24 cellular contexts compared by ENCODE assay signal in genomic region chr16:3475604-3476375, GRCh38. TPM values are rescaled to one million over a fixed set of nuclear protein-coding genes. Genes with fewer than 3 reads are reported as not detected.
A peak's percentile ranks its signal among the peaks of the same experiment; 100 is the strongest.
DNase-seq lines count a peak whose midpoint lies in the region; ATAC-seq, FAIRE-seq and TF ChIP-seq lines count a peak whose summit lies in the region.
"Had no signal": no experiment of that assay in that cellular context is flagged by ENCODE, and none has a peak within 500 bp of the region (broad histone marks: within the 10 kb centered on the region; RNA-seq: fewer than 3 reads in every experiment).

No MANE protein-coding gene starts in this region.

- H3K9me3 ChIP-seq in HepG2 (ENCODE audit: low read length) (no peaks in the 10 kb centered on the region), right lobe of liver (no peaks in the 10 kb centered on the region), H1 (ENCODE audit: insufficient read depth in 2 of 2, low read depth in 1 of 2, low read length in 1 of 2) (no peaks in the 10 kb centered on the region)
- H3K9me3 ChIP-seq: left lung, sigmoid colon had no signal

- no peaks in the 10 kb centered on the region for H3K27me3 ChIP-seq in HepG2 (ENCODE audit: control insufficient read depth in 1 of 2, insufficient read depth in 2 of 2, low read length in 2 of 2)
- no peaks in the 10 kb centered on the region for H3K27me3 ChIP-seq in right lobe of liver
- H3K27me3 ChIP-seq in H1 (replicated peaks in 1 of 4; ENCODE audit: control insufficient read depth in 3 of 4, extremely low read depth in 1 of 4, insufficient read depth in 3 of 4, low read length in 3 of 4): no peaks in the 10 kb centered on the region
- H3K27me3 ChIP-seq: BLaER1, hepatocyte, left lung, sigmoid colon had no signal

- no peak overlapping the region for H3K56ac ChIP-seq in H1 (replicated peaks; ENCODE audit: insufficient read length, low read depth, low read length)

- no peak overlapping the region for H3K14ac ChIP-seq in H1 (ENCODE audit: insufficient read length)

- H3K9ac ChIP-seq in HepG2 (ENCODE audit: insufficient read depth, low read depth, low read length): no peak overlapping the region
- H3K9ac ChIP-seq in H1 (replicated peaks in 1 of 4; ENCODE audit: extremely low read depth in 1 of 4, low read depth in 3 of 4, low read length in 3 of 4): no peak overlapping the region
- H3K9ac ChIP-seq: BLaER1 had no signal

- no peak overlapping the region for H2AFZ ChIP-seq in HepG2 (ENCODE audit: low read length)
- H2AFZ ChIP-seq in H1 (ENCODE audit: low read length): no peak overlapping the region
- H2AFZ ChIP-seq: hepatocyte had no signal

- H3K4me1 ChIP-seq in HepG2 (ENCODE audit: insufficient read depth, low read length) (peaks cover 7% of the 10 kb centered on the region), right lobe of liver (peaks cover 0 to 5% (median 0%) of the 10 kb centered on the region in 4 donors), H1 (replicated peaks in 1 of 4; ENCODE audit: control insufficient read depth in 3 of 4, insufficient read depth in 4 of 4, low read length in 3 of 4) (peaks cover 0 to under 1% (median under 1%) of the 10 kb centered on the region in 4 experiments; a peak in 2 of 7 replicates)
- H3K4me1 ChIP-seq: BLaER1, left lung had no signal

- H3K27ac ChIP-seq in HepG2 (ENCODE audit: extremely low read length, insufficient read depth, low read length) (no peak overlapping the region), right lobe of liver (no peak overlapping the region), H1 (ENCODE audit: low read depth, low read length) (no peak overlapping the region)
- H3K27ac ChIP-seq: BLaER1, hepatocyte, left lung, sigmoid colon, SK-N-MC had no signal

- H3K36me3 ChIP-seq in HepG2 (replicated peaks in 1 of 2; ENCODE audit: control insufficient read depth in 1 of 2, insufficient read depth in 2 of 2, low read length in 2 of 2) (peaks cover 19 to 35% of the 10 kb centered on the region in 2 experiments; a peak in 4 of 5 replicates), right lobe of liver (peaks cover 0 to 20% (median 7%) of the 10 kb centered on the region in 4 donors), H1 (ENCODE audit: control insufficient read depth in 2 of 4, insufficient read depth in 4 of 4, low read length in 3 of 4) (peaks cover 0 to 9% (median 4%) of the 10 kb centered on the region in 4 experiments; a peak in 4 of 8 replicates)

- TF ChIP-seq EP300 in HepG2 (IDR thresholded peaks at IDR 0.05; ENCODE audit: low read depth in 2 of 2, low read length in 2 of 2): no peak
- no peak for TF ChIP-seq EP300 in HepG2 (CRISPR knock-in tag; IDR thresholded peaks at IDR 0.05; ENCODE audit: borderline replicate concordance)
- TF ChIP-seq EP300 in H1 (IDR thresholded peaks at IDR 0.05; ENCODE audit: borderline replicate concordance in 1 of 2, low read depth in 2 of 2, low read length in 2 of 2): no peak

- peaks cover 2% of the 10 kb centered on the region for H3K27me3 Mint-ChIP-seq in nephron progenitor cell (ENCODE audit: low read depth, poor library complexity)

- peaks cover 6% of the 10 kb centered on the region for H3K79me1 ChIP-seq in H1 (ENCODE audit: low read depth, low read length)

- H3K23ac ChIP-seq in H1 (ENCODE audit: insufficient read length): no peak overlapping the region

- no peak overlapping the region for H3K4me2 ChIP-seq in HepG2 (ENCODE audit: low read depth, low read length)
- no peak overlapping the region for H3K4me2 ChIP-seq in H1 (ENCODE audit: insufficient read depth in 1 of 2, low read depth in 2 of 2, low read length in 2 of 2)
- H3K4me2 ChIP-seq: BLaER1, hepatocyte had no signal

- H3K18ac ChIP-seq in H1 (ENCODE audit: extremely low read depth, low read length): no peak overlapping the region

- BruUV-seq in HepG2 (replicated peaks; lab: Mats Ljungman, UMichigan): no TSS peak

- TF ChIP-seq CTCF in HepG2 (CRISPR knock-in tag; IDR thresholded peaks at IDR 0.05): no peak
- TF ChIP-seq CTCF in right lobe of liver (IDR thresholded peaks at IDR 0.05): no peak
- no peak for TF ChIP-seq CTCF in H1 (IDR thresholded peaks at IDR 0.05; ENCODE audit: control extremely low read depth in 1 of 3, insufficient read depth in 1 of 3, low read depth in 1 of 3, low read length in 3 of 3)
- no peak for TF ChIP-seq CTCF in nephron progenitor cell (IDR thresholded peaks at IDR 0.05)

- 0 out of 2 replicates have a peak overlapping the region, but pooled peaks have one; percentile 13 for H2AK5ac ChIP-seq in H1 (ENCODE audit: low read depth, low read length)

- POLR2A ChIA-PET in HepG2 (lab: Yijun Ruan, JAX) (no interaction called here), H1 (lab: Charles Lee; ENCODE audit: partially characterized antibody) (no interaction called here)

- peaks cover 77% of the 10 kb centered on the region for H3K79me2 ChIP-seq in HepG2 (ENCODE audit: insufficient read depth, low read length)
- H3K79me2 ChIP-seq in H1 (ENCODE audit: control insufficient read depth in 1 of 2, insufficient read depth in 2 of 2, low read length in 2 of 2): peaks cover 0 to 58% of the 10 kb centered on the region in 2 experiments; a peak in 3 of 4 replicates

- no peak for TF ChIP-seq RAD21 in HepG2 (CRISPR knock-in tag; IDR thresholded peaks at IDR 0.05)
- no peak for TF ChIP-seq RAD21 in H1 (IDR thresholded peaks at IDR 0.05 in 1 of 2, conservative IDR thresholded peaks at IDR 0.05 in 1 of 2; ENCODE audit: low read depth in 2 of 2, low read length in 2 of 2)

- over 99% methylated on average over 21 of the region's 29 CpGs for WGBS in HepG2 (ENCODE audit: low lambda C conversion rate)
- 92% methylated on average over 11 of the region's 29 CpGs for WGBS in right lobe of liver (ENCODE audit: insufficient coverage, low coverage, low lambda C conversion rate, missing lambda C conversion rate)
- WGBS in H1 (ENCODE audit: extremely low coverage in 1 of 2, insufficient coverage in 1 of 2, insufficient read length in 1 of 2, insufficient replicate concordance in 2 of 2, low coverage in 1 of 2, low lambda C conversion rate in 2 of 2, missing lambda C conversion rate in 1 of 2), 2 experiments: 93% methylated on average over 23 of the region's 29 CpGs; no CpG with 5 or more reads in 1 of the 2 experiments

- intact Hi-C loops in HepG2 (cut with micrococcal nuclease; ENCODE audit: unreplicated experiment): no loop called here
- intact Hi-C loops in right lobe of liver (cut with DNase I): no loop called here

- peaks cover 16% of the 10 kb centered on the region for H3K4me1 Mint-ChIP-seq in nephron progenitor cell

- H4K20me1 ChIP-seq in HepG2 (ENCODE audit: insufficient read depth, low read length): peaks cover 36% of the 10 kb centered on the region; the same call in 1 of the 2 replicates
- H4K20me1 ChIP-seq in H1 (replicated peaks in 1 of 2; ENCODE audit: control insufficient read depth in 1 of 2, insufficient read depth in 2 of 2, low read length in 2 of 2): peaks cover 6 to 7% of the 10 kb centered on the region in 2 experiments

- H2BK5ac ChIP-seq in H1 (ENCODE audit: low read depth, low read length): no peak overlapping the region

- peaks cover 25% of the 10 kb centered on the region for H3K36me3 Mint-ChIP-seq in nephron progenitor cell (ENCODE audit: low read depth)

- H3K4me3 Mint-ChIP-seq in nephron progenitor cell: no peak overlapping the region
- H3K4me3 Mint-ChIP-seq: mesothelial cell of epicardium had no signal

- no peak overlapping the region for H2BK20ac ChIP-seq in H1 (ENCODE audit: low read length)

- CTCF ChIA-PET in HepG2 (lab: Yijun Ruan, JAX; ENCODE audit: low intra/inter-chr PET ratio, low total read pairs): no interaction called here
- CTCF ChIA-PET in H1 (lab: Charles Lee; ENCODE audit: partially characterized antibody): no interaction called here

- H3K4ac ChIP-seq in H1 (replicated peaks; ENCODE audit: insufficient read length, low read depth, low read length): no peak overlapping the region

- no peak overlapping the region for H4K5ac ChIP-seq in H1 (ENCODE audit: insufficient read length, low read depth, low read length)

- no peaks in the 10 kb centered on the region for H3K23me2 ChIP-seq in H1 (ENCODE audit: low read depth, low read length)

- DNase-seq in HepG2 (ENCODE audit: low spot score): no peak
- DNase-seq in right lobe of liver: no peak
- DNase-seq in H1 (ENCODE audit: low read depth in 1 of 2, low spot score in 2 of 2): no peak
- no peak for DNase-seq in nephron progenitor cell
- DNase-seq in activated gamma-delta T cell (lab: John Stamatoyannopoulos, UW): no peak
- no peak for DNase-seq in NCI-H146 treated with DMSO at 0.1 percent for 48 hours (lab: John Stamatoyannopoulos, UW; ENCODE audit: unreplicated experiment)
- DNase-seq: cerebellar nuclear complex, foreskin fibroblast, left lung, NCI-H1048, NCI-H187, NCI-H69, sigmoid colon had no signal

- in situ Hi-C loops in HepG2 (cut with HindIII; ENCODE audit: extremely low pct_ligation_motif_present, low pct_unique_long_range_greater_than_20kb): no loop called here

- ATAC-seq in HepG2 (no peak), right lobe of liver (no peak), GM21390 (IDR thresholded peaks at IDR 0.05; ENCODE audit: unreplicated experiment) (no peak)
- ATAC-seq: GM12878, left lung had no signal

- no peak overlapping the region for H2BK120ac ChIP-seq in H1 (replicated peaks; ENCODE audit: low read depth, low read length)

- H3K4me3 ChIP-seq in HepG2 (replicated peaks in 1 of 3; ENCODE audit: insufficient read depth in 1 of 3, low read depth in 2 of 3, low read length in 3 of 3): no peak overlapping the region
- H3K4me3 ChIP-seq in right lobe of liver: no peak overlapping the region
- H3K4me3 ChIP-seq in H1 (ENCODE audit: extremely low read depth in 1 of 4, insufficient read depth in 2 of 4, low read depth in 3 of 4, low read length in 4 of 4): no peak overlapping the region
- H3K4me3 ChIP-seq: BLaER1, GM12878, hepatocyte, left lung, sigmoid colon, SK-N-MC had no signal

- H4K8ac ChIP-seq in H1 (ENCODE audit: extremely low read depth, insufficient read depth, low read length): peak overlapping the region; percentile 41; the same call in 1 of the 2 replicates

- TF ChIP-seq POLR2A in HepG2 (IDR thresholded peaks at IDR 0.05; ENCODE audit: insufficient read depth in 1 of 2, low read depth in 2 of 2, low read length in 2 of 2) (no peak), right lobe of liver (IDR thresholded peaks at IDR 0.05) (no peak), H1 (IDR thresholded peaks at IDR 0.05; ENCODE audit: control extremely low read depth in 1 of 2, low read depth in 2 of 2, low read length in 2 of 2) (no peak)

- H2BK15ac ChIP-seq in H1 (ENCODE audit: low read length): no peak overlapping the region

- FAIRE-seq in HepG2 (lab: Jason Lieb, UNC): no peak
- no peak for FAIRE-seq in H1 (lab: Jason Lieb, UNC)
- FAIRE-seq: GM12878, RCC 7860 had no signal

- H3K27ac Mint-ChIP-seq in nephron progenitor cell: peak overlapping the region; percentile 64
- H3K27ac Mint-ChIP-seq: mesothelial cell of epicardium had no signal

- no peak overlapping the region for H2BK12ac ChIP-seq in H1 (ENCODE audit: low read depth, low read length)

- H4K91ac ChIP-seq in H1 (replicated peaks; ENCODE audit: insufficient read length, low read length): no peak overlapping the region

- H3K9me3 Mint-ChIP-seq in nephron progenitor cell: no peaks in the 10 kb centered on the region
- H3K9me3 Mint-ChIP-seq: mesothelial cell of epicardium had no signal

RNA-seq across cellular contexts. Expression of gene C16orf90, which starts 19.5 kb away (rescaled TPM):
- total RNA-seq in HepG2 (2016; rRNA removed; fragmentation: Illumina TruSeq; extraction: Trizol): not detected in 2 replicates
- total RNA-seq in HepG2 (2016; cell fraction: cytosol; rRNA removed; fragmentation: Illumina TruSeq; extraction: Trizol; ENCODE audit: low read depth): not detected in 2 replicates
- not detected in 2 replicates for total RNA-seq in HepG2 (2016; cell fraction: insoluble cytoplasmic fraction; rRNA removed; fragmentation: Illumina TruSeq; extraction: Trizol)
- not detected in 2 replicates for total RNA-seq in HepG2 (2016; cell fraction: membrane; rRNA removed; fragmentation: Illumina TruSeq; extraction: Trizol)
- total RNA-seq in HepG2 (2016; cell fraction: nucleus; rRNA removed; fragmentation: Illumina TruSeq; extraction: Trizol): not detected in 2 replicates
- not detected in 2 replicates for polyA plus RNA-seq in HepG2 (2011; rRNA removed)
- polyA plus RNA-seq in HepG2 (2011; cell fraction: cytosol; rRNA removed): not detected in 2 replicates
- polyA plus RNA-seq in HepG2 (2011; cell fraction: nucleus; rRNA removed): not detected in 2 replicates
- polyA plus RNA-seq in HepG2 (2012): not detected in 2 replicates
- polyA plus RNA-seq in HepG2 (2016; cell fraction: cytosol; fragmentation: Illumina TruSeq; extraction: Trizol; ENCODE audit: low read depth): not detected in 2 replicates
- not detected in 2 replicates for polyA plus RNA-seq in HepG2 (2016; cell fraction: insoluble cytoplasmic fraction; fragmentation: Illumina TruSeq; extraction: Trizol; ENCODE audit: low read depth)
- not detected in 2 replicates for polyA plus RNA-seq in HepG2 (2016; cell fraction: membrane; fragmentation: Illumina TruSeq; extraction: Trizol; ENCODE audit: low read depth)
- polyA plus RNA-seq in HepG2 (2016; cell fraction: nucleus; fragmentation: Illumina TruSeq; extraction: Trizol; ENCODE audit: insufficient read depth, low read depth): not detected in 2 replicates
- not detected in 2 replicates for polyA minus RNA-seq in HepG2 (2011; rRNA and poly(A)+ RNA removed; ENCODE audit: low replicate concordance)
- not detected in 2 replicates for polyA minus RNA-seq in HepG2 (2011; cell fraction: cytosol; rRNA and poly(A)+ RNA removed)
- polyA minus RNA-seq in HepG2 (2011; cell fraction: nucleus; rRNA and poly(A)+ RNA removed): not detected in 2 replicates
- total RNA-seq in right lobe of liver: not detected
- not detected in 2 replicates for total RNA-seq in H1 (2021; fragmentation: NEBNext Ultra II Directional; extraction: Animal tissue kit (Norgen Biotek cat#: 25700))
- polyA plus RNA-seq in H1 (2011; rRNA removed): not detected in 2 replicates
- polyA plus RNA-seq in H1 (2011; cell fraction: cytosol; rRNA removed): not detected
- not detected for polyA plus RNA-seq in H1 (2011; cell fraction: nucleus; rRNA removed)
- polyA plus RNA-seq in H1 (2012, experiment 1 of 2): not detected in 4 replicates
- polyA plus RNA-seq in H1 (2012, experiment 2 of 2): not detected
- polyA plus RNA-seq in H1 (2013, experiment 1 of 2): not detected
- polyA plus RNA-seq in H1 (2013, experiment 2 of 2): not detected
- polyA minus RNA-seq in H1 (2011; rRNA and poly(A)+ RNA removed): not detected in 2 replicates
- not detected for polyA minus RNA-seq in H1 (2011; cell fraction: cytosol; rRNA and poly(A)+ RNA removed)
- polyA minus RNA-seq in H1 (2011; cell fraction: nucleus; rRNA and poly(A)+ RNA removed): not detected
- total RNA-seq: Daoy, GM12878, hepatocyte, left lung, mesothelial cell of epicardium, sigmoid colon, ureter had no signal
- polyA plus RNA-seq: esophagus, GM12878, hepatocyte, neural cell, sigmoid colon had no signal

RNA-seq across cellular contexts. Expression of gene CLUAP1, which starts 25.0 kb away (rescaled TPM):
- total RNA-seq in HepG2 (2016; rRNA removed; fragmentation: Illumina TruSeq; extraction: Trizol): 19.5 and 25.9 TPM in 2 replicates
- total RNA-seq in HepG2 (2016; cell fraction: cytosol; rRNA removed; fragmentation: Illumina TruSeq; extraction: Trizol; ENCODE audit: low read depth): 11.0 and 15.5 TPM in 2 replicates
- total RNA-seq in HepG2 (2016; cell fraction: insoluble cytoplasmic fraction; rRNA removed; fragmentation: Illumina TruSeq; extraction: Trizol): 18.5 and 28.6 TPM in 2 replicates
- total RNA-seq in HepG2 (2016; cell fraction: membrane; rRNA removed; fragmentation: Illumina TruSeq; extraction: Trizol): 6.7 and 9.0 TPM in 2 replicates
- total RNA-seq in HepG2 (2016; cell fraction: nucleus; rRNA removed; fragmentation: Illumina TruSeq; extraction: Trizol): 12.3 and 17.1 TPM in 2 replicates
- 3.5 and 6.0 TPM in 2 replicates for polyA plus RNA-seq in HepG2 (2011; rRNA removed)
- polyA plus RNA-seq in HepG2 (2011; cell fraction: cytosol; rRNA removed): 2.9 and 3.9 TPM in 2 replicates
- polyA plus RNA-seq in HepG2 (2011; cell fraction: nucleus; rRNA removed): 1.9 and 4.4 TPM in 2 replicates
- 5.2 and 6.8 TPM in 2 replicates for polyA plus RNA-seq in HepG2 (2012)
- 3.4 and 3.8 TPM in 2 replicates for polyA plus RNA-seq in HepG2 (2016; cell fraction: cytosol; fragmentation: Illumina TruSeq; extraction: Trizol; ENCODE audit: low read depth)
- 22.5 and 28.8 TPM in 2 replicates for polyA plus RNA-seq in HepG2 (2016; cell fraction: insoluble cytoplasmic fraction; fragmentation: Illumina TruSeq; extraction: Trizol; ENCODE audit: low read depth)
- 5.0 and 5.3 TPM in 2 replicates for polyA plus RNA-seq in HepG2 (2016; cell fraction: membrane; fragmentation: Illumina TruSeq; extraction: Trizol; ENCODE audit: low read depth)
- polyA plus RNA-seq in HepG2 (2016; cell fraction: nucleus; fragmentation: Illumina TruSeq; extraction: Trizol; ENCODE audit: insufficient read depth, low read depth): 12.9 and 20.1 TPM in 2 replicates
- polyA minus RNA-seq in HepG2 (2011; rRNA and poly(A)+ RNA removed; ENCODE audit: low replicate concordance): 3.6 and 12.3 TPM in 2 replicates
- polyA minus RNA-seq in HepG2 (2011; cell fraction: cytosol; rRNA and poly(A)+ RNA removed): 5.9 and 8.1 TPM in 2 replicates
- 6.7 and 9.6 TPM in 2 replicates for polyA minus RNA-seq in HepG2 (2011; cell fraction: nucleus; rRNA and poly(A)+ RNA removed)
- total RNA-seq in right lobe of liver: 1 to 10 TPM; 3.8 to 9.8 (median 6.6) TPM
- total RNA-seq in H1 (2021; fragmentation: NEBNext Ultra II Directional; extraction: Animal tissue kit (Norgen Biotek cat#: 25700)): 11.5 and 15.1 TPM in 2 replicates
- 4.0 and 4.8 TPM in 2 replicates for polyA plus RNA-seq in H1 (2011; rRNA removed)
- 8.8 TPM for polyA plus RNA-seq in H1 (2011; cell fraction: cytosol; rRNA removed)
- polyA plus RNA-seq in H1 (2011; cell fraction: nucleus; rRNA removed): 4.2 TPM
- polyA plus RNA-seq in H1 (2012, experiment 1 of 2): 8.5 to 13.0 TPM (median 11.9 TPM) in 4 replicates
- 2.7 TPM for polyA plus RNA-seq in H1 (2012, experiment 2 of 2)
- 6.9 TPM for polyA plus RNA-seq in H1 (2013, experiment 1 of 2)
- polyA plus RNA-seq in H1 (2013, experiment 2 of 2): 6.8 TPM
- 9.0 and 13.4 TPM in 2 replicates for polyA minus RNA-seq in H1 (2011; rRNA and poly(A)+ RNA removed)
- 12.3 TPM for polyA minus RNA-seq in H1 (2011; cell fraction: cytosol; rRNA and poly(A)+ RNA removed)
- 10.6 TPM for polyA minus RNA-seq in H1 (2011; cell fraction: nucleus; rRNA and poly(A)+ RNA removed)

RNA-seq across cellular contexts. Expression of gene NAA60, which starts 32.3 kb away (rescaled TPM):
- total RNA-seq in HepG2 (2016; rRNA removed; fragmentation: Illumina TruSeq; extraction: Trizol): 14.7 and 16.9 TPM in 2 replicates
- total RNA-seq in HepG2 (2016; cell fraction: cytosol; rRNA removed; fragmentation: Illumina TruSeq; extraction: Trizol; ENCODE audit: low read depth): 13.0 and 15.0 TPM in 2 replicates
- 13.7 and 14.1 TPM in 2 replicates for total RNA-seq in HepG2 (2016; cell fraction: insoluble cytoplasmic fraction; rRNA removed; fragmentation: Illumina TruSeq; extraction: Trizol)
- total RNA-seq in HepG2 (2016; cell fraction: membrane; rRNA removed; fragmentation: Illumina TruSeq; extraction: Trizol): 21.1 and 21.2 TPM in 2 replicates
- total RNA-seq in HepG2 (2016; cell fraction: nucleus; rRNA removed; fragmentation: Illumina TruSeq; extraction: Trizol): 17.3 and 20.1 TPM in 2 replicates
- polyA plus RNA-seq in HepG2 (2011; rRNA removed): 29.9 and 32.0 TPM in 2 replicates
- polyA plus RNA-seq in HepG2 (2011; cell fraction: cytosol; rRNA removed): 19.5 and 30.9 TPM in 2 replicates
- polyA plus RNA-seq in HepG2 (2011; cell fraction: nucleus; rRNA removed): 47.2 and 62.5 TPM in 2 replicates
- 44.9 and 50.3 TPM in 2 replicates for polyA plus RNA-seq in HepG2 (2012)
- 21.5 and 26.6 TPM in 2 replicates for polyA plus RNA-seq in HepG2 (2016; cell fraction: cytosol; fragmentation: Illumina TruSeq; extraction: Trizol; ENCODE audit: low read depth)
- 42.7 and 56.8 TPM in 2 replicates for polyA plus RNA-seq in HepG2 (2016; cell fraction: insoluble cytoplasmic fraction; fragmentation: Illumina TruSeq; extraction: Trizol; ENCODE audit: low read depth)
- 47.4 and 51.4 TPM in 2 replicates for polyA plus RNA-seq in HepG2 (2016; cell fraction: membrane; fragmentation: Illumina TruSeq; extraction: Trizol; ENCODE audit: low read depth)
- polyA plus RNA-seq in HepG2 (2016; cell fraction: nucleus; fragmentation: Illumina TruSeq; extraction: Trizol; ENCODE audit: insufficient read depth, low read depth): 68.2 and 80.3 TPM in 2 replicates
- 16.6 and 30.8 TPM in 2 replicates for polyA minus RNA-seq in HepG2 (2011; rRNA and poly(A)+ RNA removed; ENCODE audit: low replicate concordance)
- 13.0 and 19.4 TPM in 2 replicates for polyA minus RNA-seq in HepG2 (2011; cell fraction: cytosol; rRNA and poly(A)+ RNA removed)
- polyA minus RNA-seq in HepG2 (2011; cell fraction: nucleus; rRNA and poly(A)+ RNA removed): 26.0 and 27.7 TPM in 2 replicates
- total RNA-seq in right lobe of liver: 10 to 100 TPM; 25.0 to 46.6 (median 30.8) TPM
- total RNA-seq in H1 (2021; fragmentation: NEBNext Ultra II Directional; extraction: Animal tissue kit (Norgen Biotek cat#: 25700)): 47.6 and 48.3 TPM in 2 replicates
- polyA plus RNA-seq in H1 (2011; rRNA removed): 34.1 and 61.0 TPM in 2 replicates
- 33.0 TPM for polyA plus RNA-seq in H1 (2011; cell fraction: cytosol; rRNA removed)
- polyA plus RNA-seq in H1 (2011; cell fraction: nucleus; rRNA removed): 48.7 TPM
- polyA plus RNA-seq in H1 (2012, experiment 1 of 2): 41.4 to 49.1 TPM (median 44.4 TPM) in 4 replicates
- 52.5 TPM for polyA plus RNA-seq in H1 (2012, experiment 2 of 2)
- 47.4 TPM for polyA plus RNA-seq in H1 (2013, experiment 1 of 2)
- 50.5 TPM for polyA plus RNA-seq in H1 (2013, experiment 2 of 2)
- 17.2 and 21.9 TPM in 2 replicates for polyA minus RNA-seq in H1 (2011; rRNA and poly(A)+ RNA removed)
- polyA minus RNA-seq in H1 (2011; cell fraction: cytosol; rRNA and poly(A)+ RNA removed): 29.6 TPM
- polyA minus RNA-seq in H1 (2011; cell fraction: nucleus; rRNA and poly(A)+ RNA removed): 22.6 TPM

RNA-seq across cellular contexts. Expression of gene ZNF597, which starts 32.5 kb away (rescaled TPM):
- 2.4 and 3.8 TPM in 2 replicates for total RNA-seq in HepG2 (2016; rRNA removed; fragmentation: Illumina TruSeq; extraction: Trizol)
- total RNA-seq in HepG2 (2016; cell fraction: cytosol; rRNA removed; fragmentation: Illumina TruSeq; extraction: Trizol; ENCODE audit: low read depth): 0.40 and 0.53 TPM in 2 replicates
- 2.5 and 3.4 TPM in 2 replicates for total RNA-seq in HepG2 (2016; cell fraction: insoluble cytoplasmic fraction; rRNA removed; fragmentation: Illumina TruSeq; extraction: Trizol)
- total RNA-seq in HepG2 (2016; cell fraction: membrane; rRNA removed; fragmentation: Illumina TruSeq; extraction: Trizol): 1.6 and 1.7 TPM in 2 replicates
- 3.2 and 3.5 TPM in 2 replicates for total RNA-seq in HepG2 (2016; cell fraction: nucleus; rRNA removed; fragmentation: Illumina TruSeq; extraction: Trizol)
- polyA plus RNA-seq in HepG2 (2011; rRNA removed): 1.2 and 1.3 TPM in 2 replicates
- 0.58 and 0.96 TPM in 2 replicates for polyA plus RNA-seq in HepG2 (2011; cell fraction: cytosol; rRNA removed)
- polyA plus RNA-seq in HepG2 (2011; cell fraction: nucleus; rRNA removed): 1.4 and 1.8 TPM in 2 replicates
- 1.4 TPM in 2 replicates for polyA plus RNA-seq in HepG2 (2012)
- 0.08 and 0.10 TPM in 2 replicates for polyA plus RNA-seq in HepG2 (2016; cell fraction: cytosol; fragmentation: Illumina TruSeq; extraction: Trizol; ENCODE audit: low read depth)
- polyA plus RNA-seq in HepG2 (2016; cell fraction: insoluble cytoplasmic fraction; fragmentation: Illumina TruSeq; extraction: Trizol; ENCODE audit: low read depth): 2.1 and 2.4 TPM in 2 replicates
- polyA plus RNA-seq in HepG2 (2016; cell fraction: membrane; fragmentation: Illumina TruSeq; extraction: Trizol; ENCODE audit: low read depth): 0.49 and 0.58 TPM in 2 replicates
- polyA plus RNA-seq in HepG2 (2016; cell fraction: nucleus; fragmentation: Illumina TruSeq; extraction: Trizol; ENCODE audit: insufficient read depth, low read depth): 3.1 and 3.4 TPM in 2 replicates
- polyA minus RNA-seq in HepG2 (2011; rRNA and poly(A)+ RNA removed; ENCODE audit: low replicate concordance): 1.1 and 1.7 TPM in 2 replicates
- polyA minus RNA-seq in HepG2 (2011; cell fraction: cytosol; rRNA and poly(A)+ RNA removed): 1.2 and 1.8 TPM in 2 replicates
- polyA minus RNA-seq in HepG2 (2011; cell fraction: nucleus; rRNA and poly(A)+ RNA removed): 3.9 and 5.2 TPM in 2 replicates
- total RNA-seq in right lobe of liver: 1 to 10 TPM in 3 of 6 experiments, under 1 TPM in 3; 0.86 to 1.7 (median 1.1) TPM
- total RNA-seq in H1 (2021; fragmentation: NEBNext Ultra II Directional; extraction: Animal tissue kit (Norgen Biotek cat#: 25700)): 2.3 and 2.6 TPM in 2 replicates
- polyA plus RNA-seq in H1 (2011; rRNA removed): 0.63 and 0.68 TPM in 2 replicates
- 0.94 TPM for polyA plus RNA-seq in H1 (2011; cell fraction: cytosol; rRNA removed)
- 0.68 TPM for polyA plus RNA-seq in H1 (2011; cell fraction: nucleus; rRNA removed)
- 1.1 to 1.7 TPM (median 1.3 TPM) in 4 replicates for polyA plus RNA-seq in H1 (2012, experiment 1 of 2)
- polyA plus RNA-seq in H1 (2012, experiment 2 of 2): 0.14 TPM
- 1.5 TPM for polyA plus RNA-seq in H1 (2013, experiment 1 of 2)
- 1.6 TPM for polyA plus RNA-seq in H1 (2013, experiment 2 of 2)
- polyA minus RNA-seq in H1 (2011; rRNA and poly(A)+ RNA removed): 2.2 and 2.7 TPM in 2 replicates
- polyA minus RNA-seq in H1 (2011; cell fraction: cytosol; rRNA and poly(A)+ RNA removed): 1.0 TPM
- 2.4 TPM for polyA minus RNA-seq in H1 (2011; cell fraction: nucleus; rRNA and poly(A)+ RNA removed)
- total RNA-seq: Daoy had no signal
